Comparison of ENCODE assay signal across 8 cellular contexts in genomic region chr3:150412599-150413069, GRCh38. TPM values are rescaled to one million over a fixed set of nuclear protein-coding genes. Genes with fewer than 3 reads are reported as not detected.
DNase-seq lines count a peak whose midpoint lies in the region; ATAC-seq, FAIRE-seq and TF ChIP-seq lines count a peak whose summit lies in the region.

No MANE protein-coding gene starts in this region.

- intact Hi-C loops in K562 (cut with micrococcal nuclease) = loop anchor here (2.0 to 5.0 kb wide), 2 partner anchors 126 to 190 kb away; partner anchors contain the start of gene SELENOT
- intact Hi-C loops in HepG2 (cut with micrococcal nuclease; ENCODE audit: unreplicated experiment) = loop anchor here (5.0 to 10.0 kb wide), 4 partner anchors 35 to 478 kb away; partner anchors contain the start of genes EIF2A and SERP1
- intact Hi-C loops in thyroid gland (cut with DNase I) = loop anchor here (5.0 kb wide), 1 partner anchor 85 kb away; no protein-coding TSS in a partner anchor
- intact Hi-C loops in lower leg skin (cut with DNase I; ENCODE audit: low total_unique reads) = loop anchor here (10.0 kb wide), 1 partner anchor 82 kb away; no protein-coding TSS in a partner anchor
- intact Hi-C loops in left colon (cut with DNase I, micrococcal nuclease) = loop anchor here in 1 of 2 donors (5.0 to 10.0 kb wide), 2 partner anchors 82 to 175 kb away; no protein-coding TSS in a partner anchor

- H3K27ac ChIP-seq in K562 (ENCODE audit: extremely low read depth, low read depth, low read length) = peak overlapping the region; percentile 31
- H3K27ac ChIP-seq in HepG2 (ENCODE audit: extremely low read length, insufficient read depth, low read length) = no peak overlapping the region
- no peak overlapping the region for H3K27ac ChIP-seq in thyroid gland

- no peak for DNase-seq in activated naive CD4-positive, alpha-beta T cell (lab: John Stamatoyannopoulos, UW)
- peak; percentile 25 for DNase-seq in NCI-H526 treated with DMSO at 0.1 percent for 48 hours (lab: John Stamatoyannopoulos, UW)
- peak in 2 of 4 experiments; percentile 32 to 64 for DNase-seq in K562 (ENCODE audit: extremely low read depth in 1 of 4, low spot score in 3 of 4)
- DNase-seq in HepG2 (ENCODE audit: low spot score) = peak; percentile 63
- DNase-seq in thyroid gland = no peak
- DNase-seq in lower leg skin (ENCODE audit: low spot score in 2 of 2) = no peak
- no peak for DNase-seq in left colon

- TF ChIP-seq RAD21 in K562 (CRISPR knock-in tag; conservative IDR thresholded peaks at IDR 0.05 in 1 of 2, IDR thresholded peaks at IDR 0.05 in 1 of 2) (no peak), HepG2 (CRISPR knock-in tag; IDR thresholded peaks at IDR 0.05) (no peak)

- peaks cover 91% of the 10 kb centered on the region for H3K79me2 ChIP-seq in K562 (ENCODE audit: control insufficient read depth, insufficient read depth, low read length)
- peaks cover 85% of the 10 kb centered on the region for H3K79me2 ChIP-seq in HepG2 (ENCODE audit: insufficient read depth, low read length)

- H3K4me1 ChIP-seq in K562 (replicated peaks in 1 of 2; ENCODE audit: control insufficient read depth in 2 of 2, insufficient read depth in 2 of 2, low read length in 2 of 2) = peaks cover 11 to 28% of the 10 kb centered on the region in 2 experiments; a peak in 3 of 5 replicates
- H3K4me1 ChIP-seq in HepG2 (ENCODE audit: insufficient read depth, low read length) = peaks cover 27% of the 10 kb centered on the region
- H3K4me1 ChIP-seq in thyroid gland = peaks cover 19 to 33% of the 10 kb centered on the region in 2 donors

- H3K9me3 Mint-ChIP-seq in activated naive CD4-positive, alpha-beta T cell treated with anti-CD3 and anti-CD28 coated beads, Interleukin-2, amount 50 U/mL, for 24 hours = no peaks in the 10 kb centered on the region

- H3K9ac ChIP-seq in K562 (ENCODE audit: insufficient read depth in 1 of 2, low read depth in 2 of 2, low read length in 2 of 2) (peak overlapping the region; percentile 19 to 84), HepG2 (ENCODE audit: insufficient read depth, low read depth, low read length) (peak overlapping the region; percentile 60)

- no peaks in the 10 kb centered on the region for H3K27me3 Mint-ChIP-seq in activated naive CD4-positive, alpha-beta T cell treated with anti-CD3 and anti-CD28 coated beads, Interleukin-2, amount 50 U/mL, for 24 hours

- H3K36me3 Mint-ChIP-seq in activated naive CD4-positive, alpha-beta T cell treated with anti-CD3 and anti-CD28 coated beads, Interleukin-2, amount 50 U/mL, for 24 hours = peaks cover 21% of the 10 kb centered on the region

- peaks cover 57% of the 10 kb centered on the region for H3K4me1 Mint-ChIP-seq in activated naive CD4-positive, alpha-beta T cell treated with anti-CD3 and anti-CD28 coated beads, Interleukin-2, amount 50 U/mL, for 24 hours

- peak; percentile 32 for FAIRE-seq in K562 (lab: Jason Lieb, UNC)
- peak; percentile 54 for FAIRE-seq in HepG2 (lab: Jason Lieb, UNC)

- ATAC-seq in K562 = peak; percentile 13
- ATAC-seq in HepG2 = no peak
- ATAC-seq in left colon = no peak

- TF ChIP-seq CTCF in K562 (IDR thresholded peaks at IDR 0.05 in 2 of 3, conservative IDR thresholded peaks at IDR 0.05 in 1 of 3; ENCODE audit: insufficient read depth in 2 of 3, low read depth in 1 of 3, low read length in 3 of 3) (no peak), HepG2 (CRISPR knock-in tag; IDR thresholded peaks at IDR 0.05) (no peak), thyroid gland (IDR thresholded peaks at IDR 0.05) (no peak), lower leg skin (IDR thresholded peaks at IDR 0.05) (no peak)

- peak overlapping the region; percentile 91 for H3K4me3 Mint-ChIP-seq in activated naive CD4-positive, alpha-beta T cell treated with anti-CD3 and anti-CD28 coated beads, Interleukin-2, amount 50 U/mL, for 24 hours

- H3K27me3 ChIP-seq in K562 (ENCODE audit: control insufficient read depth in 2 of 2, insufficient read depth in 2 of 2, low read length in 2 of 2) (no peaks in the 10 kb centered on the region), HepG2 (ENCODE audit: control insufficient read depth in 1 of 2, insufficient read depth in 2 of 2, low read length in 2 of 2) (no peaks in the 10 kb centered on the region; a peak in 1 of 5 replicates), thyroid gland (no peaks in the 10 kb centered on the region)

- no peaks in the 10 kb centered on the region for H3K9me3 ChIP-seq in K562 (replicated peaks; ENCODE audit: control insufficient read depth, insufficient read depth, low read depth, low read length)
- no peaks in the 10 kb centered on the region for H3K9me3 ChIP-seq in HepG2 (ENCODE audit: low read length)
- no peaks in the 10 kb centered on the region for H3K9me3 ChIP-seq in thyroid gland

- H3K4me2 ChIP-seq in K562 (ENCODE audit: insufficient read depth, low read length) (peak overlapping the region; percentile 75), HepG2 (ENCODE audit: low read depth, low read length) (peak overlapping the region; percentile 89)

- no TSS peak for BruUV-seq in K562 (replicated peaks; lab: Mats Ljungman, UMichigan)
- BruUV-seq in HepG2 (replicated peaks; lab: Mats Ljungman, UMichigan) = no TSS peak

- TF ChIP-seq POLR2A in K562 (conservative IDR thresholded peaks at IDR 0.05) (no peak; the same call in 1 of the 2 replicates), HepG2 (IDR thresholded peaks at IDR 0.05; ENCODE audit: insufficient read depth in 1 of 2, low read depth in 2 of 2, low read length in 2 of 2) (no peak), thyroid gland (IDR thresholded peaks at IDR 0.05) (no peak), lower leg skin (IDR thresholded peaks at IDR 0.05) (no peak)

- 0% methylated on average over 4 of the region's 4 CpGs for WGBS in K562 (ENCODE audit: insufficient coverage, low coverage, missing lambda C conversion rate)
- 6% methylated on average over 4 of the region's 4 CpGs for WGBS in HepG2 (ENCODE audit: low lambda C conversion rate)
- WGBS in thyroid gland, 2 donors = 3 to 5% methylated on average over 4 of the region's 4 CpGs
- WGBS in lower leg skin, 2 donors = 3% methylated on average over 4 of the region's 4 CpGs

- H3K36me3 ChIP-seq in K562 (ENCODE audit: control insufficient read depth, insufficient read depth, low read length) (peaks cover 62% of the 10 kb centered on the region), HepG2 (replicated peaks in 1 of 2; ENCODE audit: control insufficient read depth in 1 of 2, insufficient read depth in 2 of 2, low read length in 2 of 2) (0 out of 5 replicates have a peak, but pooled peaks cover 1 to 12% of the 10 kb centered on the region in 2 experiments), thyroid gland (no peaks in the 10 kb centered on the region)

- peak overlapping the region; percentile 38 for H3K27ac Mint-ChIP-seq in activated naive CD4-positive, alpha-beta T cell treated with anti-CD3 and anti-CD28 coated beads, Interleukin-2, amount 50 U/mL, for 24 hours

- H3K9me1 ChIP-seq in K562 (ENCODE audit: control insufficient read depth, insufficient read depth, low read length) = no peaks in the 10 kb centered on the region

- no peak overlapping the region for H2AFZ ChIP-seq in K562 (ENCODE audit: low read depth, low read length)
- H2AFZ ChIP-seq in HepG2 (ENCODE audit: low read length) = no peak overlapping the region

- H3K4me3 ChIP-seq in K562 = peak overlapping the region; percentile 81
- H3K4me3 ChIP-seq in HepG2 (replicated peaks in 1 of 3; ENCODE audit: insufficient read depth in 1 of 3, low read depth in 2 of 3, low read length in 3 of 3) = peak overlapping the region; percentile 89 to 97 (median 90)
- H3K4me3 ChIP-seq in thyroid gland (replicated peaks in 1 of 3) = peak overlapping the region; percentile 19 to 94 (median 87)
- no peak overlapping the region for H3K4me3 ChIP-seq in lower leg skin (ENCODE audit: low read depth, poor library complexity, severe bottlenecking)

- in situ Hi-C loops in K562 (cut with MboI) = loop anchor here (5.0 kb wide), 1 partner anchor 80 kb away; no protein-coding TSS in a partner anchor
- in situ Hi-C loops in HepG2 (cut with HindIII; ENCODE audit: extremely low pct_ligation_motif_present, low pct_unique_long_range_greater_than_20kb) = no loop called here

- H4K20me1 ChIP-seq in K562 (replicated peaks; ENCODE audit: control insufficient read depth, insufficient read depth, low read length) (peaks cover 36% of the 10 kb centered on the region), HepG2 (ENCODE audit: insufficient read depth, low read length) (peaks cover 67% of the 10 kb centered on the region)

- POLR2A ChIA-PET in K562 (lab: Yijun Ruan, JAX) (interaction anchor here (0.8 to 2.7 kb wide), 4 partner anchors 9 to 13 kb away, joined by 3 to 19 read pairs (median 4); no protein-coding TSS in a partner anchor), HepG2 (lab: Yijun Ruan, JAX) (no interaction called here)

- CTCF ChIA-PET in K562 (lab: Yijun Ruan, JAX; ENCODE audit: low intra/inter-chr PET ratio) = no interaction called here
- CTCF ChIA-PET in HepG2 (lab: Yijun Ruan, JAX; ENCODE audit: low intra/inter-chr PET ratio, low total read pairs) = no interaction called here

- TF ChIP-seq EP300 in K562 (IDR thresholded peaks at IDR 0.05; ENCODE audit: low read length) (no peak), HepG2 (IDR thresholded peaks at IDR 0.05; ENCODE audit: low read depth in 2 of 2, low read length in 2 of 2) (no peak), HepG2 (CRISPR knock-in tag; IDR thresholded peaks at IDR 0.05; ENCODE audit: borderline replicate concordance) (no peak)

RNA-seq across cellular contexts. Expression of gene TSC22D2, which starts 4.5 kb away (rescaled TPM):
- total RNA-seq in K562 (2011; cell fraction: chromatin; rRNA removed; ENCODE audit: low replicate concordance) = 46.2 and 128 TPM in 2 replicates
- 25.0 and 35.4 TPM in 2 replicates for total RNA-seq in K562 (2011; cell fraction: nucleolus; rRNA removed)
- 54.4 and 79.5 TPM in 2 replicates for total RNA-seq in K562 (2011; cell fraction: nucleoplasm; rRNA removed)
- total RNA-seq in K562 (2014; rRNA removed) (5.5 and 6.3 TPM in 2 replicates), K562 (2014; rRNA removed; fragmentation: Illumina TruSeq; extraction: Trizol) (19.3 and 20.4 TPM in 2 replicates), K562 (2015; rRNA removed; fragmentation: Illumina TruSeq; extraction: Trizol) (12.9 and 16.3 TPM in 2 replicates), K562 (2021) (28.1 and 31.3 TPM in 2 replicates), HepG2 (2016; rRNA removed; fragmentation: Illumina TruSeq; extraction: Trizol) (8.2 and 11.5 TPM in 2 replicates), thyroid gland (10 to 100 TPM; 14.4 to 35.1 (median 21.2) TPM), lower leg skin (10 to 100 TPM; 13.0 to 60.4 (median 16.7) TPM), left colon (10 to 100 TPM; 22.4 to 28.3 TPM)
- polyA plus RNA-seq in K562 (2011; rRNA removed) (17.8 and 18.4 TPM in 2 replicates), K562 (2014; fragmentation: Illumina TruSeq; extraction: Trizol) (24.6 and 29.3 TPM in 2 replicates), K562 (2014; fragmentation: Nextera tagmentation; extraction: Ambion mirVana) (10 to 100 TPM; 21.7 to 44.0 TPM), K562 (2014; rRNA removed) (11.4 and 14.1 TPM in 2 replicates), HepG2 (2011; rRNA removed) (4.6 and 5.5 TPM in 2 replicates)
- 5.1 and 7.1 TPM in 2 replicates for polyA plus RNA-seq in K562 (2011; cell fraction: cytosol; rRNA removed)
- polyA plus RNA-seq in K562 (2011; cell fraction: nucleus; rRNA removed) = 25.0 and 33.7 TPM in 2 replicates
- 13.5 and 19.8 TPM in 2 replicates for polyA plus RNA-seq in K562 (2012)
- 44.1 and 49.7 TPM in 2 replicates for polyA minus RNA-seq in K562 (2011; rRNA and poly(A)+ RNA removed)
- 18.9 and 26.2 TPM in 2 replicates for polyA minus RNA-seq in K562 (2011; cell fraction: cytosol; rRNA and poly(A)+ RNA removed)
- polyA minus RNA-seq in K562 (2011; cell fraction: nucleus; rRNA and poly(A)+ RNA removed) = 51.2 and 64.6 TPM in 2 replicates
- total RNA-seq in HepG2 (2016; cell fraction: cytosol; rRNA removed; fragmentation: Illumina TruSeq; extraction: Trizol; ENCODE audit: low read depth) = 0.79 and 0.81 TPM in 2 replicates
- total RNA-seq in HepG2 (2016; cell fraction: insoluble cytoplasmic fraction; rRNA removed; fragmentation: Illumina TruSeq; extraction: Trizol) = 7.1 and 9.7 TPM in 2 replicates
- 3.6 TPM in 2 replicates for total RNA-seq in HepG2 (2016; cell fraction: membrane; rRNA removed; fragmentation: Illumina TruSeq; extraction: Trizol)
- 16.7 and 18.7 TPM in 2 replicates for total RNA-seq in HepG2 (2016; cell fraction: nucleus; rRNA removed; fragmentation: Illumina TruSeq; extraction: Trizol)
- polyA plus RNA-seq in HepG2 (2011; cell fraction: cytosol; rRNA removed) = 1.6 and 2.1 TPM in 2 replicates
- polyA plus RNA-seq in HepG2 (2011; cell fraction: nucleus; rRNA removed) = 4.8 and 5.0 TPM in 2 replicates
- 9.0 and 10.8 TPM in 2 replicates for polyA plus RNA-seq in HepG2 (2012)
- polyA plus RNA-seq in HepG2 (2016; cell fraction: cytosol; fragmentation: Illumina TruSeq; extraction: Trizol; ENCODE audit: low read depth) = 0.38 and 0.61 TPM in 2 replicates
- 11.1 and 16.7 TPM in 2 replicates for polyA plus RNA-seq in HepG2 (2016; cell fraction: insoluble cytoplasmic fraction; fragmentation: Illumina TruSeq; extraction: Trizol; ENCODE audit: low read depth)
- 2.5 and 3.1 TPM in 2 replicates for polyA plus RNA-seq in HepG2 (2016; cell fraction: membrane; fragmentation: Illumina TruSeq; extraction: Trizol; ENCODE audit: low read depth)
- 24.7 and 29.1 TPM in 2 replicates for polyA plus RNA-seq in HepG2 (2016; cell fraction: nucleus; fragmentation: Illumina TruSeq; extraction: Trizol; ENCODE audit: insufficient read depth, low read depth)
- 5.0 and 13.7 TPM in 2 replicates for polyA minus RNA-seq in HepG2 (2011; rRNA and poly(A)+ RNA removed; ENCODE audit: low replicate concordance)
- polyA minus RNA-seq in HepG2 (2011; cell fraction: cytosol; rRNA and poly(A)+ RNA removed) = 10.4 and 11.1 TPM in 2 replicates
- polyA minus RNA-seq in HepG2 (2011; cell fraction: nucleus; rRNA and poly(A)+ RNA removed) = 44.8 and 57.3 TPM in 2 replicates

Comparison
In these comparisons a context has a peak if more than half of its experiments do, and no peak if none do; other contexts are left out.
1. DNase-seq: peak in NCI-H526 treated with DMSO at 0.1 percent for 48 hours (single experiment) and HepG2 (single experiment); none in activated naive CD4-positive, alpha-beta T cell (0 of 4), thyroid gland (0 of 2), lower leg skin (0 of 2) and left colon (0 of 2).